15 cellular contexts compared by ENCODE assay signal in the genomic region with DNA sequence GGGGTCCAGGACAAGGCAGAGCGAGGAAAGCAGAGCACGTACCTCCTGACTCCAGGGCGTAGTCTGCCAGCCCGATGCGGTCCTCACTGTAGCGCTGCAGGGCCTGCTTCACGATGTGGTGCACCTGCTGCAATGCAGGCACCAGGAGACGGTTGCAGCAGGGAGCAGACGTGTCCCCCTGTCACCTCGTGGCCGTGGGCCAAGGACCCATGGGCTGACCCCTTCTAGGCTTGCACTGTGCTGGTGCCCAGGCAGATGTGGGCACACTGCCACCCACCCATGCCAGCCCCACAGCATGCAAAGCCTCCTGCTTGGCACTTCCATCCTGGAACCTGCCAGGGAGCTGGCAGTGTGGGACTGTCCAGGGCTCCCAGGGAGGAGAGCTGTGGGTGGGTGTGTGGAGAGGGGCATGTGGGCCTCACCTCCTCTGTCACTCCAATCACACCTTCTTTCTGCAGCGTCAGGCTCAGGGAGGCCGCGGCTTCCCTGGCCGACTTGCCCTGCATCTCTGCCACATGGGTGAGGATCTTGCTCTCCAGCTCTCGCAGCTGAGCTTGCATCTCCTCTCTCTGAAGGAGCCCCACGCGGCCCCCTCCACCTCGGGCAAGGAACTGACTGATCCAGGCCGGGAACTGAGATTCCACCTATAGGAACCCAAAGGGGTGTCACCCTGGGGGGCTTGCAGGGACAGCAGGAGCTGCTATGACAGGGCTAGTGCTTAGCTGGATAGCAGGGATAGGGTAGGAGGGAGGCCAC. TPM values are rescaled to one million over a fixed set of nuclear protein-coding genes. Genes with fewer than 3 reads are reported as not detected.
A peak's percentile ranks its signal among the peaks of the same experiment; 100 is the strongest.
DNase-seq lines count a peak whose midpoint lies in the region; ATAC-seq and TF ChIP-seq lines count a peak whose summit lies in the region.
"Had no signal": no experiment of that assay in that cellular context is flagged by ENCODE, and none has a peak within 500 bp of the region (broad histone marks: within the 10 kb centered on the region; RNA-seq: fewer than 3 reads in every experiment).

No MANE protein-coding gene starts in this region.

- H3K27me3 Mint-ChIP-seq in activated naive CD8-positive, alpha-beta T cell, result no peaks in the 10 kb centered on the region
- H3K27me3 Mint-ChIP-seq in activated naive CD8-positive, alpha-beta T cell treated with anti-CD3 and anti-CD28 coated beads, Interleukin-2, amount 50 U/mL, for 24 hours, result no peaks in the 10 kb centered on the region
- no peaks in the 10 kb centered on the region for H3K27me3 Mint-ChIP-seq in activated CD8-positive, alpha-beta T cell treated with anti-CD3 and anti-CD28 coated beads, Interleukin-2, amount 10 ng/mL, durations not matched to agents 7 days and 5 days (ENCODE audit: low read depth)

- CTCF ChIA-PET in activated CD8-positive, alpha-beta T cell treated with anti-CD3 and anti-CD28 coated beads, Interleukin-2, amount 10 ng/mL, durations not matched to agents 7 days and 5 days (lab: Charles Lee), result interaction anchor here (1.5 to 1.6 kb wide), 2 partner anchors 12 to 14 kb away, joined by 4 to 6 read pairs; no protein-coding TSS in a partner anchor
- CTCF ChIA-PET in GM10248 (lab: Yijun Ruan, JAX), result interaction anchor here (1.3 to 2.3 kb wide), 2 partner anchors 12 to 14 kb away, joined by 3 to 8 read pairs; no protein-coding TSS in a partner anchor

- no peak for DNase-seq in activated naive CD8-positive, alpha-beta T cell treated with anti-CD3 and anti-CD28 coated beads, Interleukin-2, amount 50 U/mL, for 24 hours
- DNase-seq in activated CD8-positive, alpha-beta T cell treated with anti-CD3 and anti-CD28 coated beads, Interleukin-2, amount 10 ng/mL, durations not matched to agents 7 days and 5 days, result no peak
- DNase-seq in GM10248 (ENCODE audit: extremely low spot score), result no peak
- DNase-seq in NCI-H2081 (lab: John Stamatoyannopoulos, UW), result no peak
- DNase-seq: activated CD8-positive, alpha-beta memory T cell treated with anti-CD3 and anti-CD28 coated beads, Interleukin-2, amount 50 U/mL, for 4 hours; adrenal gland; erythroblast; GDM1; upper lobe of right lung; WERI-Rb-1 had no signal

- no peaks in the 10 kb centered on the region for H3K9me3 Mint-ChIP-seq in activated naive CD8-positive, alpha-beta T cell (ENCODE audit: low read depth)
- no peaks in the 10 kb centered on the region for H3K9me3 Mint-ChIP-seq in activated naive CD8-positive, alpha-beta T cell treated with anti-CD3 and anti-CD28 coated beads, Interleukin-2, amount 50 U/mL, for 24 hours
- H3K9me3 Mint-ChIP-seq in activated CD8-positive, alpha-beta T cell treated with anti-CD3 and anti-CD28 coated beads, Interleukin-2, amount 10 ng/mL, durations not matched to agents 7 days and 5 days (ENCODE audit: insufficient read depth), result no peaks in the 10 kb centered on the region
- H3K9me3 Mint-ChIP-seq: mesothelial cell of epicardium had no signal

- H3K27me3 ChIP-seq in layer of hippocampus (ENCODE audit: control insufficient read depth, insufficient read depth, low read length), result no peaks in the 10 kb centered on the region
- H3K27me3 ChIP-seq: adrenal gland, upper lobe of right lung had no signal

- no peak for ATAC-seq in activated naive CD8-positive, alpha-beta T cell treated with anti-CD3 and anti-CD28 coated beads, Interleukin-2, amount 50 U/mL, for 24 hours
- ATAC-seq in activated CD8-positive, alpha-beta T cell treated with anti-CD3 and anti-CD28 coated beads, Interleukin-2, amount 10 ng/mL, durations not matched to agents 7 days and 5 days, result no peak
- ATAC-seq in GM19035 (IDR thresholded peaks at IDR 0.05; ENCODE audit: unreplicated experiment), result no peak
- ATAC-seq: upper lobe of right lung had no signal

- peaks cover 5% of the 10 kb centered on the region for H3K36me3 Mint-ChIP-seq in activated naive CD8-positive, alpha-beta T cell
- H3K36me3 Mint-ChIP-seq in activated naive CD8-positive, alpha-beta T cell treated with anti-CD3 and anti-CD28 coated beads, Interleukin-2, amount 50 U/mL, for 24 hours (ENCODE audit: low read depth), result peaks cover 49% of the 10 kb centered on the region
- peaks cover 88% of the 10 kb centered on the region for H3K36me3 Mint-ChIP-seq in activated CD8-positive, alpha-beta T cell treated with anti-CD3 and anti-CD28 coated beads, Interleukin-2, amount 10 ng/mL, durations not matched to agents 7 days and 5 days (ENCODE audit: low read depth)

- no peak overlapping the region for H3K4me3 Mint-ChIP-seq in activated naive CD8-positive, alpha-beta T cell
- H3K4me3 Mint-ChIP-seq in activated naive CD8-positive, alpha-beta T cell treated with anti-CD3 and anti-CD28 coated beads, Interleukin-2, amount 50 U/mL, for 24 hours, result no peak overlapping the region
- H3K4me3 Mint-ChIP-seq in activated CD8-positive, alpha-beta T cell treated with anti-CD3 and anti-CD28 coated beads, Interleukin-2, amount 10 ng/mL, durations not matched to agents 7 days and 5 days, result no peak overlapping the region
- H3K4me3 Mint-ChIP-seq: mesothelial cell of epicardium had no signal

- H3K27ac Mint-ChIP-seq in activated naive CD8-positive, alpha-beta T cell, result peak overlapping the region; percentile 58
- no peak overlapping the region for H3K27ac Mint-ChIP-seq in activated naive CD8-positive, alpha-beta T cell treated with anti-CD3 and anti-CD28 coated beads, Interleukin-2, amount 50 U/mL, for 24 hours
- H3K27ac Mint-ChIP-seq in activated CD8-positive, alpha-beta T cell treated with anti-CD3 and anti-CD28 coated beads, Interleukin-2, amount 10 ng/mL, durations not matched to agents 7 days and 5 days, result peak overlapping the region; percentile 22
- H3K27ac Mint-ChIP-seq: mesothelial cell of epicardium had no signal

- H3K27ac ChIP-seq in layer of hippocampus (ENCODE audit: low read depth, low read length), result peak overlapping the region; percentile 90
- peak overlapping the region; percentile 99 for H3K27ac ChIP-seq in temporal lobe (ENCODE audit: low read depth, low read length)
- H3K27ac ChIP-seq: adrenal gland, upper lobe of right lung, WERI-Rb-1 had no signal

- H3K4me1 Mint-ChIP-seq in activated naive CD8-positive, alpha-beta T cell (ENCODE audit: low read depth), result peaks cover 56% of the 10 kb centered on the region
- peaks cover 18% of the 10 kb centered on the region for H3K4me1 Mint-ChIP-seq in activated naive CD8-positive, alpha-beta T cell treated with anti-CD3 and anti-CD28 coated beads, Interleukin-2, amount 50 U/mL, for 24 hours
- H3K4me1 Mint-ChIP-seq in activated CD8-positive, alpha-beta T cell treated with anti-CD3 and anti-CD28 coated beads, Interleukin-2, amount 10 ng/mL, durations not matched to agents 7 days and 5 days (ENCODE audit: low read depth), result peaks cover 69% of the 10 kb centered on the region
- H3K4me1 Mint-ChIP-seq: mesothelial cell of epicardium had no signal

- TF ChIP-seq CTCF in GM10248 (IDR thresholded peaks at IDR 0.05; ENCODE audit: control extremely low read depth, extremely low read depth, low read depth, missing control alignments), result no peak

- POLR2A ChIA-PET in activated CD8-positive, alpha-beta T cell treated with anti-CD3 and anti-CD28 coated beads, Interleukin-2, amount 10 ng/mL, durations not matched to agents 7 days and 5 days (lab: Charles Lee), result interaction anchor here (0.9 to 16.4 kb wide), 2 partner anchors 13 to 17 kb away, joined by 3 to 307 read pairs; partner anchors contain the start of gene SUN2
- POLR2A ChIA-PET in GM10248 (lab: Yijun Ruan, JAX), result no interaction called here

RNA-seq across cellular contexts. Expression of gene SUN2, which starts 16.3 kb away (rescaled TPM):
- 100 to 1,000 TPM; 481 to 482 TPM for total RNA-seq in activated CD8-positive, alpha-beta T cell treated with anti-CD3 and anti-CD28 coated beads, Interleukin-2, amount 10 ng/mL, durations not matched to agents 7 days and 5 days
- 77.9 TPM for total RNA-seq in temporal lobe

RNA-seq across cellular contexts. Expression of gene GTPBP1, which starts 33.7 kb away (rescaled TPM):
- total RNA-seq in activated CD8-positive, alpha-beta T cell treated with anti-CD3 and anti-CD28 coated beads, Interleukin-2, amount 10 ng/mL, durations not matched to agents 7 days and 5 days, result 10 to 100 TPM; 71.8 to 73.9 TPM
- 28.5 TPM for total RNA-seq in temporal lobe

RNA-seq across cellular contexts. Expression of gene JOSD1, which starts 38.7 kb away (rescaled TPM):
- 10 to 100 TPM; 60.0 to 63.7 TPM for total RNA-seq in activated CD8-positive, alpha-beta T cell treated with anti-CD3 and anti-CD28 coated beads, Interleukin-2, amount 10 ng/mL, durations not matched to agents 7 days and 5 days
- total RNA-seq in temporal lobe, result 44.5 TPM

RNA-seq across cellular contexts. Expression of gene DNAL4, which starts 54.5 kb away (rescaled TPM):
- total RNA-seq in activated CD8-positive, alpha-beta T cell treated with anti-CD3 and anti-CD28 coated beads, Interleukin-2, amount 10 ng/mL, durations not matched to agents 7 days and 5 days, result 1 to 10 TPM; 8.0 to 8.6 TPM
- total RNA-seq in temporal lobe, result 17.7 TPM

RNA-seq across cellular contexts. Expression of gene TOMM22, which starts 57.7 kb away (rescaled TPM):
- 10 to 100 TPM; 91.3 to 98.7 TPM for total RNA-seq in activated CD8-positive, alpha-beta T cell treated with anti-CD3 and anti-CD28 coated beads, Interleukin-2, amount 10 ng/mL, durations not matched to agents 7 days and 5 days
- total RNA-seq in temporal lobe, result 31.0 TPM
